In genomic region chr11:3190600-3190999, GRCh38 we compare ENCODE assay signal across 29 cellular contexts. TPM values are rescaled to one million over a fixed set of nuclear protein-coding genes. Genes with fewer than 3 reads are reported as not detected.
"Had no signal": no experiment of that assay in that cellular context is flagged by ENCODE, and none has a peak within 500 bp of the region (broad histone marks: within the 10 kb centered on the region; RNA-seq: fewer than 3 reads in every experiment).

No MANE protein-coding gene starts in this region.

- H3K27me3 ChIP-seq: gastrocnemius medialis, sigmoid colon, testis had no signal

- H3K36me3 ChIP-seq: gastrocnemius medialis, sigmoid colon, tibial artery had no signal

- DNase-seq: effector CD4-positive, alpha-beta T cell; foreskin fibroblast; gastrocnemius medialis; kidney; mucosa of descending colon; naive B cell; right cardiac atrium; stimulated activated CD4-positive, alpha-beta T cell treated with anti-CD3 and anti-CD28 coated beads, Interleukin-2, amount 100 ng/mL, for 24 hours; stimulated activated CD4-positive, alpha-beta T cell treated with anti-CD3 and anti-CD28 coated beads, Interleukin-4, amount 100 ng/mL, for 24 hours; stimulated activated naive CD4-positive, alpha-beta T cell treated with Interleukin-2 at 50 U/mL for 16 hours; substantia nigra; testis had no signal

- H3K4me1 ChIP-seq: gastrocnemius medialis, psoas muscle, sigmoid colon, testis, tibial artery had no signal

- H3K9me3 ChIP-seq: gastrocnemius medialis, mucosa of descending colon, psoas muscle, sigmoid colon, testis, tibial artery had no signal

- H3K27ac ChIP-seq: dorsolateral prefrontal cortex, epithelial cell of prostate, gastrocnemius medialis, psoas muscle, sigmoid colon, testis, tibial artery had no signal

- H3K4me3 ChIP-seq: dorsolateral prefrontal cortex, gastrocnemius medialis, lung, mucosa of descending colon, psoas muscle, sigmoid colon, testis, tibial artery had no signal

RNA-seq across cellular contexts. Expression of gene MRGPRG, which starts 28.0 kb away (rescaled TPM):
- total RNA-seq: dorsolateral prefrontal cortex; esophagus mucosa; gastrocnemius medialis; glomerular endothelial cell; kidney; left lobe of liver; liver; lung; mesothelial cell of epicardium; mucosa of descending colon; natural killer cell treated with Interleukin-12 subunit alpha and Interleukin-12 subunit beta and Interleukin-15 and Interleukin-18, amount 100 ng/mL, for 72 hours; neural crest cell; osteocyte; psoas muscle; renal cortical epithelial cell; right cardiac atrium; sigmoid colon; skeletal muscle tissue; urinary bladder had no signal

RNA-seq across cellular contexts. Expression of gene MRGPRE, which starts 41.6 kb away (rescaled TPM):
- total RNA-seq: esophagus mucosa; gastrocnemius medialis; glomerular endothelial cell; left lobe of liver; mesothelial cell of epicardium; natural killer cell treated with Interleukin-12 subunit alpha and Interleukin-12 subunit beta and Interleukin-15 and Interleukin-18, amount 100 ng/mL, for 72 hours; neural crest cell; osteocyte; psoas muscle; renal cortical epithelial cell; skeletal muscle tissue; urinary bladder had no signal
